In genomic region chr6:75602164-75602896, GRCh38 we compare ENCODE assay signal across 8 cellular contexts. TPM values are rescaled to one million over a fixed set of nuclear protein-coding genes. Genes with fewer than 3 reads are reported as not detected.
DNase-seq lines count a peak whose midpoint lies in the region; ATAC-seq and TF ChIP-seq lines count a peak whose summit lies in the region.

No MANE protein-coding gene starts in this region.

- DNase-seq in COR-L47 (lab: John Stamatoyannopoulos, UW) = peak; percentile 39
- no peak for DNase-seq in SK-N-MC (ENCODE audit: low read depth, low spot score)
- DNase-seq in activated naive CD8-positive, alpha-beta T cell treated with anti-CD3 and anti-CD28 coated beads, Interleukin-2, amount 50 U/mL, for 16 hours (ENCODE audit: low read depth, low spot score) = peak; percentile 30
- DNase-seq in right cardiac atrium = peak; percentile 43 to 80 (median 79)
- DNase-seq in gastrocnemius medialis = peak in 1 of 2 donors; percentile 27
- no peak for DNase-seq in cortex of kidney (lab: John Stamatoyannopoulos, UW)

- no peaks in the 10 kb centered on the region for H3K4me1 ChIP-seq in right cardiac atrium (ENCODE audit: control insufficient read depth, insufficient read depth, low read length)
- peaks cover 26 to 32% of the 10 kb centered on the region in 2 donors for H3K4me1 ChIP-seq in gastrocnemius medialis

- ATAC-seq in GM19452 (IDR thresholded peaks at IDR 0.05; ENCODE audit: unreplicated experiment) (peak; percentile 37), HG03558 (IDR thresholded peaks at IDR 0.05; ENCODE audit: extremely low read depth, unreplicated experiment) (peak; percentile 12), right cardiac atrium (peak; percentile 71 to 78), gastrocnemius medialis (peak; percentile 71 to 72)

- H3K27me3 ChIP-seq in right cardiac atrium (ENCODE audit: control insufficient read depth, insufficient read depth) (no peaks in the 10 kb centered on the region), gastrocnemius medialis (no peaks in the 10 kb centered on the region)

- H3K4me3 ChIP-seq in SK-N-MC (peak overlapping the region; percentile 91), right cardiac atrium (ENCODE audit: low read length) (peak overlapping the region; percentile 95), gastrocnemius medialis (peak overlapping the region; percentile 84 to 96 (median 88))

- intact Hi-C loops in right cardiac atrium (cut with DNase I) (no loop called here), gastrocnemius medialis (cut with DNase I; ENCODE audit: low total_unique reads) (loop anchor here (5.0 kb wide), 2 partner anchors 315 to 1950 kb away; partner anchors contain the start of gene SLC17A5)

- no peak for TF ChIP-seq CTCF in gastrocnemius medialis (IDR thresholded peaks at IDR 0.05 in 4 of 5, conservative IDR thresholded peaks at IDR 0.05 in 1 of 5)

- TF ChIP-seq POLR2A in gastrocnemius medialis (IDR thresholded peaks at IDR 0.05) = peak in 1 of 2 donors; percentile 1

- H3K36me3 ChIP-seq in SK-N-MC (ENCODE audit: insufficient read depth, low read length) (peaks cover 16% of the 10 kb centered on the region), gastrocnemius medialis (no peaks in the 10 kb centered on the region)

- H3K27ac ChIP-seq in SK-N-MC (peak overlapping the region; percentile 95), right cardiac atrium (ENCODE audit: low read length) (peak overlapping the region; percentile 96), gastrocnemius medialis (peak overlapping the region; percentile 97 to 98 (median 98))

- in situ Hi-C loops in gastrocnemius medialis (cut with MboI; ENCODE audit: low sequenced_read_pairs in 4 of 4) = no loop called here

- H3K9ac ChIP-seq in SK-N-MC (ENCODE audit: insufficient read length) = peak overlapping the region; percentile 99

- under 1% methylated on average over 75 of the region's 75 CpGs for WGBS in right cardiac atrium

- H3K9me3 ChIP-seq in SK-N-MC (ENCODE audit: low read depth, low read length) (no peaks in the 10 kb centered on the region), right cardiac atrium (ENCODE audit: control insufficient read depth, low read length) (no peaks in the 10 kb centered on the region), gastrocnemius medialis (no peaks in the 10 kb centered on the region)

RNA-seq across cellular contexts. Expression of gene SENP6, which starts 0.7 kb away (rescaled TPM):
- total RNA-seq in right cardiac atrium (10 to 100 TPM; 61.1 to 76.5 (median 65.6) TPM), gastrocnemius medialis (10 to 100 TPM; 50.3 to 67.9 (median 57.6) TPM)
- 23.0 TPM for polyA plus RNA-seq in right cardiac atrium

Comparison
In these comparisons a context has a peak if more than half of its experiments do, and no peak if none do; other contexts are left out.
1. DNase-seq: peak in COR-L47 (single experiment), activated naive CD8-positive, alpha-beta T cell treated with anti-CD3 and anti-CD28 coated beads, Interleukin-2, amount 50 U/mL, for 16 hours (single experiment) and right cardiac atrium (3 of 3); none in SK-N-MC (single experiment) and cortex of kidney (single experiment).
2. ATAC-seq: peak in every context shown above with its lines; median percentile 74 in right cardiac atrium; 72 in gastrocnemius medialis; 37 in GM19452; 12 in HG03558.
3. Peak in every context shown above with its lines, with median percentiles within 50 percentile points of each other: H3K27ac ChIP-seq and H3K4me3 ChIP-seq.